Comparison of ENCODE assay signal across 8 cellular contexts in genomic region chr4:87390931-87391782, GRCh38. TPM values are rescaled to one million over a fixed set of nuclear protein-coding genes. Genes with fewer than 3 reads are reported as not detected.
DNase-seq lines count a peak whose midpoint lies in the region; ATAC-seq and TF ChIP-seq lines count a peak whose summit lies in the region.

A gene with protein sequence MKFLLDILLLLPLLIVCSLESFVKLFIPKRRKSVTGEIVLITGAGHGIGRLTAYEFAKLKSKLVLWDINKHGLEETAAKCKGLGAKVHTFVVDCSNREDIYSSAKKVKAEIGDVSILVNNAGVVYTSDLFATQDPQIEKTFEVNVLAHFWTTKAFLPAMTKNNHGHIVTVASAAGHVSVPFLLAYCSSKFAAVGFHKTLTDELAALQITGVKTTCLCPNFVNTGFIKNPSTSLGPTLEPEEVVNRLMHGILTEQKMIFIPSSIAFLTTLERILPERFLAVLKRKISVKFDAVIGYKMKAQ (minus strand): TSS chr4:87391188. CDS start chr4:87391070, 118 bp downstream.

- DNase-seq in NCI-H2081 (lab: John Stamatoyannopoulos, UW), result peak; percentile 71 to 90
- DNase-seq in T1000 (lab: John Stamatoyannopoulos, UW), result peak; percentile 84
- peak; percentile 94 for DNase-seq in astrocyte of the hippocampus (ENCODE audit: low read depth, low spot score)
- peak; percentile 95 for DNase-seq in hepatocyte (ENCODE audit: low spot score)
- DNase-seq in renal cortical epithelial cell (ENCODE audit: low read depth), result peak; percentile 93
- DNase-seq in cortex of kidney (lab: John Stamatoyannopoulos, UW), result no peak

- peaks cover 45% of the 10 kb centered on the region for H3K79me2 ChIP-seq in hepatocyte

- no peaks in the 10 kb centered on the region for H3K36me3 ChIP-seq in hepatocyte (replicated peaks; ENCODE audit: insufficient read depth, low read depth)

- peak within 1 kb of the TSS; percentile 74 for H2AFZ ChIP-seq in hepatocyte

- H3K27me3 ChIP-seq in hepatocyte, result no peaks in the 10 kb centered on the region

- peak within 1 kb of the TSS; percentile 73 for H3K4me2 ChIP-seq in hepatocyte

- 7% methylated on average over 42 of the region's 42 CpGs for WGBS in hepatocyte (ENCODE audit: low lambda C conversion rate, missing lambda C conversion rate)

- no peaks in the 10 kb centered on the region for H3K9me3 ChIP-seq in hepatocyte (ENCODE audit: low read depth)

- TF ChIP-seq CTCF in hepatocyte (IDR thresholded peaks at IDR 0.05; ENCODE audit: poor library complexity), result peak; percentile 9

- H4K20me1 ChIP-seq in hepatocyte (ENCODE audit: insufficient read depth, poor library complexity, severe bottlenecking), result no peaks in the 10 kb centered on the region

- no peaks in the 10 kb centered on the region for H3K4me1 ChIP-seq in hepatocyte (ENCODE audit: insufficient read depth)

- peak within 1 kb of the TSS; percentile 52 for H3K4me3 ChIP-seq in hepatocyte

- H3K27ac ChIP-seq in hepatocyte, result peak within 1 kb of the TSS; percentile 91

- H3K9me2 ChIP-seq in hepatocyte (replicated peaks; ENCODE audit: insufficient read depth), result no peaks in the 10 kb centered on the region

- ATAC-seq in GM18508 (IDR thresholded peaks at IDR 0.05; ENCODE audit: insufficient read depth, unreplicated experiment) (peak; percentile 99), HG03025 (IDR thresholded peaks at IDR 0.05; ENCODE audit: low FRiP score, unreplicated experiment) (peak; percentile 99)

RNA-seq across cellular contexts. Expression of the gene that starts here (rescaled TPM):
- 171 and 175 TPM in 2 replicates for total RNA-seq in hepatocyte
- polyA plus RNA-seq in hepatocyte, result 56.1 and 76.0 TPM in 2 replicates
- 31.6 and 34.0 TPM in 2 replicates for total RNA-seq in renal cortical epithelial cell
